ENCODE assay signal across 8 cellular contexts in genomic region chr3:184560992-184561328, GRCh38. TPM values are rescaled to one million over a fixed set of nuclear protein-coding genes. Genes with fewer than 3 reads are reported as not detected.
A peak's percentile ranks its signal among the peaks of the same experiment; 100 is the strongest.
DNase-seq lines count a peak whose midpoint lies in the region; ATAC-seq and TF ChIP-seq lines count a peak whose summit lies in the region.

No MANE protein-coding gene starts in this region.

- H3K4me3 Mint-ChIP-seq in CD8-positive, alpha-beta T cell, result peak overlapping the region; percentile 70
- H3K4me3 Mint-ChIP-seq in IgD-negative memory B cell (peak overlapping the region; percentile 36 to 92 (median 80)), nephron (peak overlapping the region; percentile 92 to 94 (median 94))

- no peak for TF ChIP-seq CTCF in CD8-positive, alpha-beta T cell (IDR thresholded peaks at IDR 0.05)
- TF ChIP-seq CTCF in coronary artery (IDR thresholded peaks at IDR 0.05) (no peak), nephron (IDR thresholded peaks at IDR 0.05; ENCODE audit: unreplicated experiment in 3 of 3) (no peak)

- CTCF ChIA-PET in CD8-positive, alpha-beta T cell (lab: Charles Lee), result interaction anchor here (0.8 to 2.3 kb wide), 33 partner anchors 10 to 413 kb away, joined by 3 to 31 read pairs (median 5); no protein-coding TSS in a partner anchor

- H3K36me3 ChIP-seq in CD8-positive, alpha-beta T cell (ENCODE audit: insufficient read depth, low read length), result no peaks in the 10 kb centered on the region

- no peak for DNase-seq in CD8-positive, alpha-beta T cell
- DNase-seq in coronary artery (ENCODE audit: low spot score), result no peak
- DNase-seq in KG1 (lab: John Stamatoyannopoulos, UW), result no peak
- no peak for DNase-seq in NCI-H2081 (lab: John Stamatoyannopoulos, UW)
- DNase-seq in MV-4-11 (lab: John Stamatoyannopoulos, UW), result no peak
- no peak for DNase-seq in activated naive CD4-positive, alpha-beta T cell (lab: John Stamatoyannopoulos, UW)

- no peaks in the 10 kb centered on the region for H3K9me3 Mint-ChIP-seq in CD8-positive, alpha-beta T cell
- H3K9me3 Mint-ChIP-seq in IgD-negative memory B cell (peaks cover 0 to 5% (median 0%) of the 10 kb centered on the region in 3 donors), nephron (no peaks in the 10 kb centered on the region)

- H3K4me1 Mint-ChIP-seq in CD8-positive, alpha-beta T cell (ENCODE audit: low read depth), result peaks cover 46% of the 10 kb centered on the region
- H3K4me1 Mint-ChIP-seq in IgD-negative memory B cell (peaks cover 7 to 15% (median 13%) of the 10 kb centered on the region in 3 donors), nephron (peaks cover 36% of the 10 kb centered on the region)

- H3K36me3 Mint-ChIP-seq in CD8-positive, alpha-beta T cell, result no peaks in the 10 kb centered on the region
- H3K36me3 Mint-ChIP-seq in IgD-negative memory B cell (peaks cover 2% of the 10 kb centered on the region), nephron (ENCODE audit: low read depth) (no peaks in the 10 kb centered on the region)

- POLR2A ChIA-PET in CD8-positive, alpha-beta T cell (lab: Charles Lee), result interaction anchor here (1.0 to 1.7 kb wide), 4 partner anchors 11 to 224 kb away, joined by 3 to 8 read pairs (median 4); partner anchors contain the start of gene MAGEF1

- H3K4me3 ChIP-seq in CD8-positive, alpha-beta T cell (ENCODE audit: low read depth, low read length), result peak overlapping the region; percentile 42
- H3K4me3 ChIP-seq in coronary artery, result peak overlapping the region; percentile 81

- no peaks in the 10 kb centered on the region for H3K9me3 ChIP-seq in CD8-positive, alpha-beta T cell (ENCODE audit: low read length)

- no peak overlapping the region for H3K27ac ChIP-seq in CD8-positive, alpha-beta T cell (ENCODE audit: low read depth, low read length)
- peak overlapping the region in 1 of 2 donors; percentile 35 for H3K27ac ChIP-seq in coronary artery

- peaks cover 6% of the 10 kb centered on the region for H3K27me3 ChIP-seq in CD8-positive, alpha-beta T cell (ENCODE audit: insufficient read depth, low read length)

- peaks cover 50% of the 10 kb centered on the region for H3K4me1 ChIP-seq in CD8-positive, alpha-beta T cell (ENCODE audit: insufficient read depth, low read length)

- ATAC-seq in CD8-positive, alpha-beta T cell, result no peak

- intact Hi-C loops in CD8-positive, alpha-beta T cell (cut with DNase I, micrococcal nuclease), result loop anchor here (1.0 kb wide), 3 partner anchors 150 to 216 kb away; no protein-coding TSS in a partner anchor

- peaks cover 41% of the 10 kb centered on the region for H3K27me3 Mint-ChIP-seq in CD8-positive, alpha-beta T cell (ENCODE audit: low read depth)
- peaks cover 28% of the 10 kb centered on the region for H3K27me3 Mint-ChIP-seq in IgD-negative memory B cell
- peaks cover 41% of the 10 kb centered on the region for H3K27me3 Mint-ChIP-seq in nephron (ENCODE audit: low read depth)

- H3K27ac Mint-ChIP-seq in CD8-positive, alpha-beta T cell, result peak overlapping the region; percentile 8
- H3K27ac Mint-ChIP-seq in IgD-negative memory B cell (peak overlapping the region in 1 of 3 donors; percentile 90), nephron (no peak overlapping the region)

RNA-seq across cellular contexts. Expression of gene EPHB3, which starts 0.6 kb away (rescaled TPM):
- not detected for total RNA-seq in CD8-positive, alpha-beta T cell
- polyA plus RNA-seq in IgD-negative memory B cell, result not detected
